21 cellular contexts compared by ENCODE assay signal in genomic region chr2:44716131-44716530, GRCh38.
"Had no signal": no experiment of that assay in that cellular context is flagged by ENCODE, and none has a peak within 500 bp of the region (broad histone marks: within the 10 kb centered on the region; RNA-seq: fewer than 3 reads in every experiment).

No MANE protein-coding gene starts in this region.

- ATAC-seq: esophagus mucosa; naive thymus-derived CD4-positive, alpha-beta T cell had no signal

- H3K4me1 ChIP-seq: ascending aorta had no signal

- DNase-seq: activated CD4-positive, alpha-beta memory T cell treated with anti-CD3 and anti-CD28 coated beads for 36 hours; activated CD4-positive, alpha-beta T cell treated with anti-CD3 and anti-CD28 coated beads, Interleukin-2, amount 10 ng/mL, durations not matched to agents 24 days and 14 days; activated CD4-positive, CD25-positive, alpha-beta regulatory T cell treated with anti-CD3 and anti-CD28 coated beads, Interleukin-2, amount 50 U/mL, for 72 hours; activated CD8-positive, alpha-beta memory T cell treated with anti-CD3 and anti-CD28 coated beads, Interleukin-2, amount 50 U/mL, for 48 hours; activated gamma-delta T cell; activated naive CD4-positive, alpha-beta T cell treated with anti-CD3 and anti-CD28 coated beads, Interleukin-2, amount 10 ng/mL, durations not matched to agents 7 days and 5 days; activated naive CD8-positive, alpha-beta T cell treated with anti-CD3 and anti-CD28 coated beads, Interleukin-2, amount 10 ng/mL, durations not matched to agents 7 days and 5 days; activated T-cell treated with anti-CD3 and anti-CD28 coated beads, Interleukin-2, amount 50 U/mL, for 24 hours; left cardiac atrium; left ventricle myocardium superior; naive thymus-derived CD4-positive, alpha-beta T cell; ovary; spleen; stimulated activated naive CD4-positive, alpha-beta T cell; T-helper 2 cell; tibial artery had no signal

- H3K9me3 ChIP-seq: ascending aorta, ovary, spleen, suprapubic skin, tibial artery had no signal

- H3K4me3 ChIP-seq: ascending aorta, coronary artery, ovary, spleen, suprapubic skin, tibial artery had no signal

- H3K27ac ChIP-seq: ascending aorta, brain microvascular endothelial cell, coronary artery, ovary, spleen, suprapubic skin, tibial artery had no signal

- H3K36me3 ChIP-seq: ascending aorta, brain microvascular endothelial cell, ovary, spleen, suprapubic skin, tibial artery had no signal

- H3K27me3 ChIP-seq: ascending aorta, brain microvascular endothelial cell, ovary, spleen, suprapubic skin, tibial artery had no signal
